ENCODE assay signal across 14 cellular contexts in genomic region chr3:178392553-178392952, GRCh38.
DNase-seq lines count a peak whose midpoint lies in the region; ATAC-seq and TF ChIP-seq lines count a peak whose summit lies in the region.
"Had no signal": no experiment of that assay in that cellular context is flagged by ENCODE, and none has a peak within 500 bp of the region (broad histone marks: within the 10 kb centered on the region; RNA-seq: fewer than 3 reads in every experiment).

No MANE protein-coding gene starts in this region.

- no peaks in the 10 kb centered on the region for H3K36me3 Mint-ChIP-seq in HFFc6 (ENCODE audit: low read depth)
- no peaks in the 10 kb centered on the region for H3K36me3 Mint-ChIP-seq in CD4-positive, alpha-beta memory T cell

- no peaks in the 10 kb centered on the region for H3K4me1 ChIP-seq in left lung
- H3K4me1 ChIP-seq in thyroid gland: peaks cover 5 to 7% of the 10 kb centered on the region in 2 donors
- no peaks in the 10 kb centered on the region for H3K4me1 ChIP-seq in CD4-positive, alpha-beta memory T cell (ENCODE audit: insufficient read depth, low read length)

- 28 to 35% methylated on average over 2 of the region's 2 CpGs for WGBS in thyroid gland, 2 donors

- in situ Hi-C loops in brain microvascular endothelial cell (cut with HindIII; ENCODE audit: low pct_ligation_motif_present, low sequenced_read_pairs): no loop called here

- ATAC-seq in left lung: peak; percentile 26
- ATAC-seq in GM18868 (IDR thresholded peaks at IDR 0.05; ENCODE audit: unreplicated experiment): no peak
- no peak for ATAC-seq in GM19452 (IDR thresholded peaks at IDR 0.05; ENCODE audit: unreplicated experiment)

- peaks cover 36% of the 10 kb centered on the region for H3K4me1 Mint-ChIP-seq in HFFc6 (ENCODE audit: low read depth)
- no peaks in the 10 kb centered on the region for H3K4me1 Mint-ChIP-seq in CD4-positive, alpha-beta memory T cell
- H3K4me1 Mint-ChIP-seq: activated B cell treated with CpG ODN at 0.5 μM for 24 hours had no signal

- H3K27ac ChIP-seq in brain microvascular endothelial cell: no peak overlapping the region
- no peak overlapping the region for H3K27ac ChIP-seq in left lung
- H3K27ac ChIP-seq in thyroid gland: no peak overlapping the region
- no peak overlapping the region for H3K27ac ChIP-seq in CD4-positive, alpha-beta memory T cell (ENCODE audit: low read depth, low read length)

- H3K9me3 Mint-ChIP-seq in HFFc6: no peaks in the 10 kb centered on the region
- no peaks in the 10 kb centered on the region for H3K9me3 Mint-ChIP-seq in CD4-positive, alpha-beta memory T cell
- H3K9me3 Mint-ChIP-seq: activated B cell treated with CpG ODN at 0.5 μM for 24 hours had no signal

- CTCF ChIA-PET in CD4-positive, alpha-beta memory T cell (lab: Charles Lee; ENCODE audit: partially characterized antibody): interaction anchor here (1.1 kb wide), 1 partner anchor 1519 kb away, joined by 3 read pairs; no protein-coding TSS in a partner anchor

- no peaks in the 10 kb centered on the region for H3K9me3 ChIP-seq in left lung
- no peaks in the 10 kb centered on the region for H3K9me3 ChIP-seq in thyroid gland
- H3K9me3 ChIP-seq in CD4-positive, alpha-beta memory T cell (ENCODE audit: control insufficient read depth in 1 of 2, low read length in 2 of 2): no peaks in the 10 kb centered on the region

- intact Hi-C loops in left lung (cut with DNase I) (no loop called here), thyroid gland (cut with DNase I) (no loop called here)
- intact Hi-C loops in CD4-positive, alpha-beta memory T cell (cut with micrococcal nuclease): no loop called here

- peak overlapping the region; percentile 60 for H3K4me3 Mint-ChIP-seq in HFFc6
- no peak overlapping the region for H3K4me3 Mint-ChIP-seq in CD4-positive, alpha-beta memory T cell
- H3K4me3 Mint-ChIP-seq: activated B cell treated with CpG ODN at 0.5 μM for 24 hours had no signal

- no peak for TF ChIP-seq POLR2A in thyroid gland (IDR thresholded peaks at IDR 0.05)

- peak overlapping the region; percentile 74 for H3K27ac Mint-ChIP-seq in HFFc6
- no peak overlapping the region for H3K27ac Mint-ChIP-seq in CD4-positive, alpha-beta memory T cell
- H3K27ac Mint-ChIP-seq: activated B cell treated with CpG ODN at 0.5 μM for 24 hours had no signal

- no peaks in the 10 kb centered on the region for H3K36me3 ChIP-seq in brain microvascular endothelial cell (replicated peaks)
- H3K36me3 ChIP-seq in left lung: no peaks in the 10 kb centered on the region
- no peaks in the 10 kb centered on the region for H3K36me3 ChIP-seq in thyroid gland
- no peaks in the 10 kb centered on the region for H3K36me3 ChIP-seq in CD4-positive, alpha-beta memory T cell (ENCODE audit: insufficient read depth, low read length)

- POLR2A ChIA-PET in CD4-positive, alpha-beta memory T cell (lab: Charles Lee; ENCODE audit: partially characterized antibody): no interaction called here

- H3K27me3 ChIP-seq in brain microvascular endothelial cell (replicated peaks) (no peaks in the 10 kb centered on the region), left lung (no peaks in the 10 kb centered on the region), thyroid gland (no peaks in the 10 kb centered on the region)
- H3K27me3 ChIP-seq in CD4-positive, alpha-beta memory T cell (ENCODE audit: insufficient read depth, low read length): no peaks in the 10 kb centered on the region

- no peaks in the 10 kb centered on the region for H3K27me3 Mint-ChIP-seq in HFFc6 (ENCODE audit: insufficient read depth)
- peaks cover 5% of the 10 kb centered on the region in 2 donors for H3K27me3 Mint-ChIP-seq in CD4-positive, alpha-beta memory T cell
- H3K27me3 Mint-ChIP-seq: activated B cell treated with CpG ODN at 0.5 μM for 24 hours had no signal

- TF ChIP-seq CTCF in HFFc6 (IDR thresholded peaks at IDR 0.05): no peak
- TF ChIP-seq CTCF in brain microvascular endothelial cell (IDR thresholded peaks at IDR 0.05; ENCODE audit: low read depth, low read length, missing control alignments): no peak
- TF ChIP-seq CTCF in left lung (IDR thresholded peaks at IDR 0.05): no peak
- no peak for TF ChIP-seq CTCF in thyroid gland (IDR thresholded peaks at IDR 0.05)

- H3K4me3 ChIP-seq in brain microvascular endothelial cell (ENCODE audit: low read depth, low read length): no peak overlapping the region
- no peak overlapping the region for H3K4me3 ChIP-seq in left lung
- no peak overlapping the region for H3K4me3 ChIP-seq in thyroid gland (replicated peaks in 1 of 3)
- no peak overlapping the region for H3K4me3 ChIP-seq in CD4-positive, alpha-beta memory T cell (ENCODE audit: low read length in 2 of 2)
- H3K4me3 ChIP-seq: lung had no signal

- DNase-seq in Ammon's horn (ENCODE audit: low spot score) (peak; percentile 16), HFFc6 (peak; percentile 77), brain microvascular endothelial cell (peak; percentile 41), left lung (no peak), thyroid gland (no peak)
- no peak for DNase-seq in CD4-positive, alpha-beta memory T cell
- DNase-seq: activated B cell treated with CpG ODN at 0.5 μM for 24 hours; NCI-H510A treated with DMSO at 0.1 percent for 48 hours; occipital lobe; SHP77 treated with DMSO at 0.1 percent for 48 hours; stimulated activated naive CD4-positive, alpha-beta T cell had no signal

Comparison
In these comparisons a context has a peak if more than half of its experiments do, and no peak if none do; other contexts are left out.
1. DNase-seq: peak in Ammon's horn (single experiment), HFFc6 (single experiment) and brain microvascular endothelial cell (single experiment); none in left lung (0 of 2), thyroid gland (0 of 2) and CD4-positive, alpha-beta memory T cell (0 of 5).